Comparison of ENCODE assay signal across 13 cellular contexts in the genomic region with DNA sequence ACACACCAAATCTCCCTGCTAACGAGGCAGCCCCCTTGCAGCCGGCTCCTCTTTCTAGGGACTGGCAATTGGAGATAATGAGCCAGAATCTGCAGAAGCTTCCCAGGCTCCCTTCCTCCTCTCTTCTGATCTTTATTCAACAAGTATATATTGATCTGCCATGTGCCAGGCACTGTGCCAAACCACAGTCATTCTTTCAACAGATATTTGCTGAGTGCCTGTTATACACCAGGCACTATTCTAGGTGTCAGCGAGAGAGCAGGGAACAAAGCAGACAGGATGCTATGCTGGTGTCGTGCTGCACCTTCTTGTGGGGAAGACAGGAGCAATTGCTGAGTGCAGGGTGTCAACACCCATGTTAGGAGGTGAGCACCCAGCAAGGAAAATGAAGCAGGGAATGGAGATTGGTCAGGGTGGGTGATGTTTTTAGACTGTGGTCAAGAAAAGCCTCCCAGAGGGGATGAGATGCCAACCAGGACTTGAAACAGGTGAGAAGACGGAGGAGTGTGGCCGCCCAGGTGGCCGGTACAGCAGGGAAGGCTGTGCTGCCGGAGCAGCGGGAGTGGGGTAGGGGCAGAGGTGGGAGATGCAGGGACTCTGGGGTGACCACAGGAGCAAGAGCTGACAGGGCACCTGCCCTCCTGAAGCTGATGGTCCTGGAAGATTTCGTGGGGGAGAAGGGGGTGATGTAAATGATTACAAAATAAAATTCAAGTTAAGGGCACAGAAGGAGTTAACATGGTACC.
DNase-seq lines count a peak whose midpoint lies in the region; ATAC-seq and TF ChIP-seq lines count a peak whose summit lies in the region.
"Had no signal": no experiment of that assay in that cellular context is flagged by ENCODE, and none has a peak within 500 bp of the region (broad histone marks: within the 10 kb centered on the region; RNA-seq: fewer than 3 reads in every experiment).

No MANE protein-coding gene starts in this region.

- H3K9me3 Mint-ChIP-seq in Calu3 (ENCODE audit: low read depth, unreplicated experiment) = no peaks in the 10 kb centered on the region

- DNase-seq in Calu3 (peak; percentile 75), NCI-H1105 treated with DMSO at 0.1 percent for 48 hours (lab: John Stamatoyannopoulos, UW) (peak; percentile 89), NCI-H69 (lab: John Stamatoyannopoulos, UW) (peak; percentile 91), foreskin fibroblast (peak; percentile 47 to 74), AG08395 (ENCODE audit: low spot score) (no peak), NCI-H524 treated with DMSO at 0.1 percent for 48 hours (lab: John Stamatoyannopoulos, UW) (no peak)
- DNase-seq: activated CD4-positive, alpha-beta T cell treated with anti-CD3 and anti-CD28 coated beads, Interleukin-2, amount 50 U/mL, for 4 hours; cerebellar nuclear complex; glutamatergic neuron; MV-4-11; tibial artery had no signal

- H3K4me3 ChIP-seq in foreskin fibroblast (ENCODE audit: low read depth in 1 of 2, low read length in 2 of 2) = no peak overlapping the region
- H3K4me3 ChIP-seq: tibial artery had no signal

- H3K27me3 Mint-ChIP-seq in Calu3 (ENCODE audit: unreplicated experiment) = no peaks in the 10 kb centered on the region

- no peak overlapping the region for H3K4me3 Mint-ChIP-seq in Calu3 (ENCODE audit: low read depth, unreplicated experiment)

- no peak overlapping the region for H3K27ac Mint-ChIP-seq in Calu3 (ENCODE audit: unreplicated experiment)

- no peak for ATAC-seq in SK-N-SH treated with all-trans-retinoic acid at 6 μM for 48 hours
- no peak for ATAC-seq in HG02623 (IDR thresholded peaks at IDR 0.05; ENCODE audit: unreplicated experiment)

- TF ChIP-seq CTCF in Calu3 (IDR thresholded peaks at IDR 0.05; ENCODE audit: unreplicated experiment) = no peak
- TF ChIP-seq CTCF in foreskin fibroblast (IDR thresholded peaks at IDR 0.05; ENCODE audit: low read depth, low read length) = no peak

- BruUV-seq in Calu3 (replicated peaks; lab: Mats Ljungman, UMichigan) = no TSS peak

- CTCF ChIA-PET in Calu3 (lab: Charles Lee) = no interaction called here

- intact Hi-C loops in Calu3 (cut with micrococcal nuclease; ENCODE audit: unreplicated experiment) = no loop called here

- peaks cover 4% of the 10 kb centered on the region for H3K4me1 Mint-ChIP-seq in Calu3 (ENCODE audit: low read depth, unreplicated experiment)

- no peaks in the 10 kb centered on the region for H3K36me3 Mint-ChIP-seq in Calu3 (ENCODE audit: insufficient read depth, unreplicated experiment)

TF ChIP-seq in SK-N-SH treated with all-trans-retinoic acid at 6 μM for 48 hours, 23 proteins besides CTCF, POLR2A, EP300 and RAD21:
- TF ChIP-seq ZNF565 (CRISPR knock-in tag; conservative IDR thresholded peaks at IDR 0.05; ENCODE audit: low read depth) (no peak), SNAI2 (CRISPR knock-in tag; IDR thresholded peaks at IDR 0.05) (no peak), ZFP3 (CRISPR knock-in tag; IDR thresholded peaks at IDR 0.05) (no peak), ZC3H10 (CRISPR knock-in tag; IDR thresholded peaks at IDR 0.05) (no peak), ESRRG (CRISPR knock-in tag; IDR thresholded peaks at IDR 0.05) (no peak), ISL1 (CRISPR knock-in tag; IDR thresholded peaks at IDR 0.05) (no peak), OSR1 (CRISPR knock-in tag; IDR thresholded peaks at IDR 0.05) (no peak), PPARA (CRISPR knock-in tag; IDR thresholded peaks at IDR 0.05; ENCODE audit: borderline replicate concordance) (no peak)
- TF ChIP-seq, protein P1, sequence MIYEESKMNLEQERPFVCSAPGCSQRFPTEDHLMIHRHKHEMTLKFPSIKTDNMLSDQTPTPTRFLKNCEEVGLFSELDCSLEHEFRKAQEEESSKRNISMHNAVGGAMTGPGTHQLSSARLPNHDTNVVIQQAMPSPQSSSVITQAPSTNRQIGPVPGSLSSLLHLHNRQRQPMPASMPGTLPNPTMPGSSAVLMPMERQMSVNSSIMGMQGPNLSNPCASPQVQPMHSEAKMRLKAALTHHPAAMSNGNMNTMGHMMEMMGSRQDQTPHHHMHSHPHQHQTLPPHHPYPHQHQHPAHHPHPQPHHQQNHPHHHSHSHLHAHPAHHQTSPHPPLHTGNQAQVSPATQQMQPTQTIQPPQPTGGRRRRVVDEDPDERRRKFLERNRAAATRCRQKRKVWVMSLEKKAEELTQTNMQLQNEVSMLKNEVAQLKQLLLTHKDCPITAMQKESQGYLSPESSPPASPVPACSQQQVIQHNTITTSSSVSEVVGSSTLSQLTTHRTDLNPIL (CRISPR knock-in tag; IDR thresholded peaks at IDR 0.05; ENCODE audit: low read depth) = no peak
- TF ChIP-seq, protein P2, sequence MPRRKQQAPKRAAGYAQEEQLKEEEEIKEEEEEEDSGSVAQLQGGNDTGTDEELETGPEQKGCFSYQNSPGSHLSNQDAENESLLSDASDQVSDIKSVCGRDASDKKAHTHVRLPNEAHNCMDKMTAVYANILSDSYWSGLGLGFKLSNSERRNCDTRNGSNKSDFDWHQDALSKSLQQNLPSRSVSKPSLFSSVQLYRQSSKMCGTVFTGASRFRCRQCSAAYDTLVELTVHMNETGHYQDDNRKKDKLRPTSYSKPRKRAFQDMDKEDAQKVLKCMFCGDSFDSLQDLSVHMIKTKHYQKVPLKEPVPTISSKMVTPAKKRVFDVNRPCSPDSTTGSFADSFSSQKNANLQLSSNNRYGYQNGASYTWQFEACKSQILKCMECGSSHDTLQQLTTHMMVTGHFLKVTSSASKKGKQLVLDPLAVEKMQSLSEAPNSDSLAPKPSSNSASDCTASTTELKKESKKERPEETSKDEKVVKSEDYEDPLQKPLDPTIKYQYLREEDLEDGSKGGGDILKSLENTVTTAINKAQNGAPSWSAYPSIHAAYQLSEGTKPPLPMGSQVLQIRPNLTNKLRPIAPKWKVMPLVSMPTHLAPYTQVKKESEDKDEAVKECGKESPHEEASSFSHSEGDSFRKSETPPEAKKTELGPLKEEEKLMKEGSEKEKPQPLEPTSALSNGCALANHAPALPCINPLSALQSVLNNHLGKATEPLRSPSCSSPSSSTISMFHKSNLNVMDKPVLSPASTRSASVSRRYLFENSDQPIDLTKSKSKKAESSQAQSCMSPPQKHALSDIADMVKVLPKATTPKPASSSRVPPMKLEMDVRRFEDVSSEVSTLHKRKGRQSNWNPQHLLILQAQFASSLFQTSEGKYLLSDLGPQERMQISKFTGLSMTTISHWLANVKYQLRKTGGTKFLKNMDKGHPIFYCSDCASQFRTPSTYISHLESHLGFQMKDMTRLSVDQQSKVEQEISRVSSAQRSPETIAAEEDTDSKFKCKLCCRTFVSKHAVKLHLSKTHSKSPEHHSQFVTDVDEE (CRISPR knock-in tag; IDR thresholded peaks at IDR 0.05) = no peak
TF ChIP-seq in SK-N-SH treated with all-trans-retinoic acid at 6 μM for 48 hours: peak in this region for 0.

Comparison
In these comparisons a context has a peak if more than half of its experiments do, and no peak if none do; other contexts are left out.
1. DNase-seq: peak in Calu3 (single experiment), NCI-H1105 treated with DMSO at 0.1 percent for 48 hours (single experiment), NCI-H69 (single experiment) and foreskin fibroblast (2 of 2); none in AG08395 (single experiment) and NCI-H524 treated with DMSO at 0.1 percent for 48 hours (single experiment).